ENCODE assay signal across 16 cellular contexts in the genomic region with DNA sequence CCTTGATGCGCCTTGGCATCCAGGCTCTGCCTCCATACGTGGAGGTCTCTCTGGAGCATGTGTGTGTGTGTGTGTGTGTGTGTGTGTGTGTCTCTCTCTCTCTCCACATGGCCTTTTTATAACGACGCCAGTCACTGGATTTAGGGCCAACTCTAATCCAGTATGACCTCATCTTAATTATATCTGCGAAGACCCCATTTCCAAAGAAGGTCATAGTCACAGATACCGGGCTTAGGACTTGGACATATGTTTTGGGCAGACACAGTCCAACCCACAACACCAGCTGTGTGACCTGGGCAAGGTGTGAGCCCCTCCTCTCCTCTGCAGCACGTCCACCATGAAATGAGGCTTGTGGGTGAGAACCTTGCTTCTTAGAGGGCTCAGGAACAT.
"Had no signal": no experiment of that assay in that cellular context is flagged by ENCODE, and none has a peak within 500 bp of the region (broad histone marks: within the 10 kb centered on the region; RNA-seq: fewer than 3 reads in every experiment).

No MANE protein-coding gene starts in this region.

- H3K36me3 ChIP-seq: breast epithelium, gastroesophageal sphincter had no signal

- ATAC-seq: gastroesophageal sphincter had no signal

- H3K27me3 ChIP-seq: breast epithelium, dorsolateral prefrontal cortex, gastroesophageal sphincter, tibial nerve had no signal

- H3K9me3 Mint-ChIP-seq: activated CD4-positive, alpha-beta T cell treated with anti-CD3 and anti-CD28 coated beads, Interleukin-2, amount 10 ng/mL, durations not matched to agents 7 days and 5 days; T-helper 2 cell treated with Interferon-gamma antibody and Interleukin-4, amounts not matched to agents 5 μg/mL and 100 μg/mL, for 36 hours had no signal

- H3K27ac Mint-ChIP-seq: activated CD4-positive, alpha-beta T cell treated with anti-CD3 and anti-CD28 coated beads, Interleukin-2, amount 10 ng/mL, durations not matched to agents 7 days and 5 days; T-helper 2 cell treated with Interferon-gamma antibody and Interleukin-4, amounts not matched to agents 5 μg/mL and 100 μg/mL, for 36 hours had no signal

- H3K4me3 ChIP-seq: breast epithelium, dorsolateral prefrontal cortex, gastroesophageal sphincter, skin epidermis, tibial nerve had no signal

- H3K27me3 Mint-ChIP-seq: activated CD4-positive, alpha-beta T cell treated with anti-CD3 and anti-CD28 coated beads, Interleukin-2, amount 10 ng/mL, durations not matched to agents 7 days and 5 days had no signal

- H3K4me1 ChIP-seq: breast epithelium had no signal

- H3K4me3 Mint-ChIP-seq: activated CD4-positive, alpha-beta T cell treated with anti-CD3 and anti-CD28 coated beads, Interleukin-2, amount 10 ng/mL, durations not matched to agents 7 days and 5 days; T-helper 2 cell treated with Interferon-gamma antibody and Interleukin-4, amounts not matched to agents 5 μg/mL and 100 μg/mL, for 36 hours had no signal

- DNase-seq: activated CD4-positive, alpha-beta T cell treated with anti-CD3 and anti-CD28 coated beads, Interleukin-2, amount 10 ng/mL, durations not matched to agents 7 days and 5 days; activated CD4-positive, CD25-positive, alpha-beta regulatory T cell; activated naive CD4-positive, alpha-beta T cell treated with Interleukin-2 at 50 U/mL for 16 hours; activated T-cell treated with anti-CD3 and anti-CD28 coated beads for 4 hours; aorta; islet precursor cell; stimulated activated CD4-positive, alpha-beta T cell treated with anti-CD3 and anti-CD28 coated beads, Interleukin-15, amount 100 ng/mL, for 24 hours; stimulated activated CD4-positive, alpha-beta T cell treated with anti-CD3 and anti-CD28 coated beads, Interleukin-4, amount 100 ng/mL, for 1 hour; stimulated activated naive CD4-positive, alpha-beta T cell treated with Interleukin-2 at 50 U/mL for 16 hours; SW 1271 had no signal

- H3K9me3 ChIP-seq: breast epithelium, gastroesophageal sphincter, tibial nerve had no signal

- H3K27ac ChIP-seq: breast epithelium, gastroesophageal sphincter, tibial nerve had no signal
